In the genomic region with DNA sequence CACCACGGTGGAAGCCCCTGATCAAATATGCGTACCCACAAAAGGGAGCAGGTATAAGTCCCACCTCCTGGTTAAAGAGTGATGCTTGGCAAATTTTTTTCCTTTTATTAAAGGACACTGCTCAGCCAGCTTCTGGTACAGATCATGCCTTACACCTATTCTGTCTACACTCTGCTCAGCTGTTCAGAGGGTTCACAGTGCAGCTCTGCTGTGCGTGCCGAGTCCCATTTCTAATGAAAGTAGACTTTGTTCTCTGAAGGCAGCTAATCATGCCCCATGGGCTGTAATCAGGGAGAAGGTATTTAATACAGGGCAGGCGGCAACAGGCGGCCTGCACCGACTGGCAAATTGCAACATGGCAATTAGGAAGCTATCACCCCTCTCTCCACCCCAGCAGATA, we compare ENCODE assay signal across 1 cellular context.
A peak's percentile ranks its signal among the peaks of the same experiment; 100 is the strongest.
TF ChIP-seq lines count a peak whose summit lies in the region.

No MANE protein-coding gene starts in this region.

TF ChIP-seq in HepG2, 621 proteins besides CTCF, POLR2A, EP300 and RAD21 (continued from another document and continues in another):
- TF ChIP-seq ZNF362 (CRISPR knock-in tag; IDR thresholded peaks at IDR 0.05; ENCODE audit: borderline replicate concordance) = no peak
- TF ChIP-seq ZNF264 (CRISPR knock-in tag; IDR thresholded peaks at IDR 0.05) = 0 out of 2 replicates have a peak, but pooled peaks have one; percentile 35
- TF ChIP-seq ZZZ3 (CRISPR knock-in tag; IDR thresholded peaks at IDR 0.05; ENCODE audit: borderline replicate concordance) = no peak
- peak in 1 of 2 experiments; percentile 29; a peak in 1 of 4 replicates for TF ChIP-seq NR2F1 (CRISPR knock-in tag; IDR thresholded peaks at IDR 0.05)
- 0 out of 2 replicates have a peak, but pooled peaks have one; percentile 34 for TF ChIP-seq MXD3 (CRISPR knock-in tag; IDR thresholded peaks at IDR 0.05)
- TF ChIP-seq CENPX (CRISPR knock-in tag; IDR thresholded peaks at IDR 0.05) = no peak
- TF ChIP-seq ZNF101 (CRISPR knock-in tag; IDR thresholded peaks at IDR 0.05; ENCODE audit: borderline replicate concordance, low read depth) = no peak
- TF ChIP-seq GPN1 (CRISPR knock-in tag; IDR thresholded peaks at IDR 0.05; ENCODE audit: borderline replicate concordance) = no peak
- peak; percentile 88 for TF ChIP-seq TEAD3 (CRISPR knock-in tag; optimal IDR thresholded peaks at IDR 0.05; ENCODE audit: borderline replicate concordance)
- no peak for TF ChIP-seq ZBTB20 (CRISPR knock-in tag; IDR thresholded peaks at IDR 0.05; ENCODE audit: borderline replicate concordance, low read depth)
- peak; percentile 6; the same call in 1 of the 2 replicates for TF ChIP-seq STAG1 (CRISPR knock-in tag; IDR thresholded peaks at IDR 0.05)
- TF ChIP-seq ATF5 (CRISPR knock-in tag; IDR thresholded peaks at IDR 0.05; ENCODE audit: low read depth) = no peak
- TF ChIP-seq, protein P1, sequence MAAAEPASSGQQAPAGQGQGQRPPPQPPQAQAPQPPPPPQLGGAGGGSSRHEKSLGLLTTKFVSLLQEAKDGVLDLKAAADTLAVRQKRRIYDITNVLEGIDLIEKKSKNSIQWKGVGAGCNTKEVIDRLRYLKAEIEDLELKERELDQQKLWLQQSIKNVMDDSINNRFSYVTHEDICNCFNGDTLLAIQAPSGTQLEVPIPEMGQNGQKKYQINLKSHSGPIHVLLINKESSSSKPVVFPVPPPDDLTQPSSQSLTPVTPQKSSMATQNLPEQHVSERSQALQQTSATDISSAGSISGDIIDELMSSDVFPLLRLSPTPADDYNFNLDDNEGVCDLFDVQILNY (CRISPR knock-in tag; conservative IDR thresholded peaks at IDR 0.05) = no peak
- no peak for TF ChIP-seq ZNF30 (CRISPR knock-in tag; IDR thresholded peaks at IDR 0.05)
- no peak for TF ChIP-seq RBM39 (IDR thresholded peaks at IDR 0.05; ENCODE audit: low read depth, low read length, poor library complexity, severe bottlenecking)
- peak; percentile 54; the same call in 1 of the 2 replicates for TF ChIP-seq ZSCAN31 (CRISPR knock-in tag; IDR thresholded peaks at IDR 0.05; ENCODE audit: low read depth)
- peak; percentile 51; the same call in 1 of the 2 replicates for TF ChIP-seq ZNF598 (CRISPR knock-in tag; IDR thresholded peaks at IDR 0.05; ENCODE audit: borderline replicate concordance)
- no peak for TF ChIP-seq MED8 (CRISPR knock-in tag; IDR thresholded peaks at IDR 0.05; ENCODE audit: insufficient replicate concordance)
- no peak for TF ChIP-seq ZNF784 (CRISPR knock-in tag; IDR thresholded peaks at IDR 0.05; ENCODE audit: borderline replicate concordance)
- TF ChIP-seq PPARG (CRISPR knock-in tag; conservative IDR thresholded peaks at IDR 0.05) = peak; percentile 51; the same call in 1 of the 2 replicates
- TF ChIP-seq PHF5A (CRISPR knock-in tag; IDR thresholded peaks at IDR 0.05; ENCODE audit: low read depth, unreplicated experiment) = peak; percentile 69
- no peak for TF ChIP-seq POGZ (CRISPR knock-in tag; IDR thresholded peaks at IDR 0.05)
- TF ChIP-seq SP5 (CRISPR knock-in tag; IDR thresholded peaks at IDR 0.05; ENCODE audit: borderline replicate concordance, low read depth) = no peak
- no peak for TF ChIP-seq NFIC (IDR thresholded peaks at IDR 0.05; ENCODE audit: low read length)
- TF ChIP-seq IRF2 (CRISPR knock-in tag; IDR thresholded peaks at IDR 0.05) = 0 out of 2 replicates have a peak, but pooled peaks have one; percentile 48
- peak; percentile 60 for TF ChIP-seq RARA (CRISPR knock-in tag; IDR thresholded peaks at IDR 0.05)
- no peak for TF ChIP-seq SAFB2 (CRISPR knock-in tag; IDR thresholded peaks at IDR 0.05; ENCODE audit: borderline replicate concordance, low read depth)
- TF ChIP-seq TBX3 (IDR thresholded peaks at IDR 0.05; ENCODE audit: borderline replicate concordance) = peak; percentile 80; the same call in 1 of the 2 replicates
- TF ChIP-seq KMT2B (CRISPR knock-in tag; IDR thresholded peaks at IDR 0.05) = 0 out of 2 replicates have a peak, but pooled peaks have one; percentile 13
- no peak for TF ChIP-seq PCBP1 (IDR thresholded peaks at IDR 0.05; ENCODE audit: borderline replicate concordance, low read depth, low read length)
- TF ChIP-seq ZNF790 (CRISPR knock-in tag; IDR thresholded peaks at IDR 0.05; ENCODE audit: borderline replicate concordance) = no peak
- TF ChIP-seq IKZF5 (CRISPR knock-in tag; IDR thresholded peaks at IDR 0.05) = peak; percentile 59; the same call in 1 of the 2 replicates
- no peak for TF ChIP-seq HNRNPUL1 (IDR thresholded peaks at IDR 0.05; ENCODE audit: low read depth, low read length)
- no peak for TF ChIP-seq ATF2 (CRISPR knock-in tag; IDR thresholded peaks at IDR 0.05)
- no peak for TF ChIP-seq HOXA7 (CRISPR knock-in tag; IDR thresholded peaks at IDR 0.05)
- TF ChIP-seq NFAT5 (CRISPR knock-in tag; IDR thresholded peaks at IDR 0.05) = no peak
- no peak for TF ChIP-seq ZNF17 (CRISPR knock-in tag; IDR thresholded peaks at IDR 0.05)
- TF ChIP-seq ZNF407 (CRISPR knock-in tag; IDR thresholded peaks at IDR 0.05; ENCODE audit: not compliant biosample characterization) = no peak
- TF ChIP-seq JDP2 (CRISPR knock-in tag; IDR thresholded peaks at IDR 0.05; ENCODE audit: borderline replicate concordance) = no peak
